Comparison of ENCODE assay signal across 10 cellular contexts in genomic region chr2:220394433-220394832, GRCh38.
A peak's percentile ranks its signal among the peaks of the same experiment; 100 is the strongest.
DNase-seq lines count a peak whose midpoint lies in the region; ATAC-seq and TF ChIP-seq lines count a peak whose summit lies in the region.
"Had no signal": no experiment of that assay in that cellular context is flagged by ENCODE, and none has a peak within 500 bp of the region (broad histone marks: within the 10 kb centered on the region; RNA-seq: fewer than 3 reads in every experiment).

No MANE protein-coding gene starts in this region.

- no peaks in the 10 kb centered on the region for H3K27me3 Mint-ChIP-seq in HFFc6 (ENCODE audit: insufficient read depth)

- intact Hi-C loops in A673 (cut with micrococcal nuclease; ENCODE audit: unreplicated experiment) (no loop called here), mucosa of descending colon (cut with DNase I, micrococcal nuclease) (no loop called here)

- H3K36me3 ChIP-seq in A673 (ENCODE audit: insufficient read depth, low read length, poor library complexity, severe bottlenecking) (no peaks in the 10 kb centered on the region), mucosa of descending colon (ENCODE audit: low read depth) (no peaks in the 10 kb centered on the region)

- H3K4me3 Mint-ChIP-seq in HFFc6: no peak overlapping the region

- DNase-seq in A673 (ENCODE audit: low spot score): peak; percentile 86
- DNase-seq in HFFc6: peak; percentile 32
- peak; percentile 1 for DNase-seq in OCI-M1 (lab: John Stamatoyannopoulos, UW)
- peak; percentile 17 for DNase-seq in fibroblast of peridontal ligament (ENCODE audit: extremely low read depth)
- no peak for DNase-seq in GM19238 (ENCODE audit: insufficient read length, low spot score)
- DNase-seq in mucosa of descending colon: no peak
- DNase-seq in activated naive CD4-positive, alpha-beta T cell treated with Interleukin-2 at 50 U/mL for 16 hours: no peak
- DNase-seq: activated CD4-positive, alpha-beta T cell treated with anti-CD3 and anti-CD28 coated beads for 4 hours had no signal

- no peak overlapping the region for H3K27ac Mint-ChIP-seq in HFFc6

- CTCF ChIA-PET in A673 (lab: Charles Lee): no interaction called here

- H3K9me3 Mint-ChIP-seq in HFFc6: no peaks in the 10 kb centered on the region

- H3K9me3 ChIP-seq in A673 (ENCODE audit: low read depth, low read length, poor library complexity, severe bottlenecking) (no peaks in the 10 kb centered on the region), mucosa of descending colon (no peaks in the 10 kb centered on the region)

- no peaks in the 10 kb centered on the region for H3K36me3 Mint-ChIP-seq in HFFc6 (ENCODE audit: low read depth)

- no peak overlapping the region for H3K27ac ChIP-seq in A673 (ENCODE audit: low read depth, low read length, poor library complexity, severe bottlenecking)
- H3K27ac ChIP-seq: C4-2B had no signal

- no TSS peak for BruUV-seq in A673 (replicated peaks; lab: Mats Ljungman, UMichigan)

- peaks cover 15% of the 10 kb centered on the region for H3K4me1 ChIP-seq in A673 (ENCODE audit: insufficient read depth, low read length, poor library complexity, severe bottlenecking)
- H3K4me1 ChIP-seq in mucosa of descending colon (ENCODE audit: low read depth): no peaks in the 10 kb centered on the region

- TF ChIP-seq CTCF in A673 (conservative IDR thresholded peaks at IDR 0.05; ENCODE audit: low read depth, low read length) (no peak), HFFc6 (IDR thresholded peaks at IDR 0.05) (no peak), mucosa of descending colon (IDR thresholded peaks at IDR 0.05) (no peak)

- H3K4me3 ChIP-seq in A673 (ENCODE audit: low read depth, low read length, poor library complexity, severe bottlenecking): no peak overlapping the region
- H3K4me3 ChIP-seq in mucosa of descending colon: no peak overlapping the region

- H3K27me3 ChIP-seq in A673 (replicated peaks; ENCODE audit: insufficient read depth, low read depth, low read length, poor library complexity): no peaks in the 10 kb centered on the region

- peaks cover 14% of the 10 kb centered on the region for H3K4me1 Mint-ChIP-seq in HFFc6 (ENCODE audit: low read depth)

- no peak for ATAC-seq in mucosa of descending colon
- ATAC-seq in activated CD4-positive, CD25-positive, alpha-beta regulatory T cell treated with anti-CD3 and anti-CD28 coated beads, Interleukin-2, amount 50 U/mL, for 24 hours: no peak

- POLR2A ChIA-PET in A673 (lab: Charles Lee; ENCODE audit: low non-redundant PET): no interaction called here

Comparison
In these comparisons a context has a peak if more than half of its experiments do, and no peak if none do; other contexts are left out.
1. DNase-seq: peak in A673 (single experiment), HFFc6 (single experiment), OCI-M1 (single experiment) and fibroblast of peridontal ligament (single experiment); none in GM19238 (single experiment), mucosa of descending colon (0 of 3) and activated naive CD4-positive, alpha-beta T cell treated with Interleukin-2 at 50 U/mL for 16 hours (single experiment).